In the genomic region with DNA sequence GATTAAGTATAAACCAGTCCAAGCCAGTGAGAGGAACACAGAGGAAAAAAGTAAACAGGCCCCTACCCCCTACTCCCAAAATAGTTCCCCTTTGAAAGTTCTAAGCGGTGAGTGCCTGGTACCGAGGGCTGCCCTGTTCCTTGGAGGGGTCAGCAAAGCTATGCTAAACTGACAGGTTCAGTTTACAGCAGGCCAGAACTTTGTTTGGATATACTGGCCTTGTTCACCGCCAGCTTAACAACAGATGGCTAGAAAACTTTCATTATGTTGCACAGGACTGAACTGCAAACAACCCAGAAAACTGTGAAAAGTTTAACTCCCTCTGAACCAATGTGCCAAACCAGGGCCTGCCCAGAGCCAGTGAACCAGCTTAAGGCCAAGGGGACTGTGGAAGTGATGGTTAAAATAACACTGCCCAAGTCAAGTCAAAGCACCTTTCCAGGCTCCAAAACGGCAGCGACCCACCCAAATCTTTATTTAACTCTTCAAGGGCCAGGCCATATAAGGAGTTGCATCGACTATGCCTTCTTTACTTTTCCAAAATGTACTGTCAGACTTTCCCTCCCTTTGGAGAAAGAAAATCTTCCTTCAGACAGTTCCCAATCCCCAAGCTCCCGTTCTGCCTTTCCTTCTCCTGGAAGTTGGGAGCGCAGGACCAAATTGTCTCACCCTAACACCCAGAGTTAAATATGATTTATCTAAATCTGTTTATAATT, we compare ENCODE assay signal across 10 cellular contexts.
A peak's percentile ranks its signal among the peaks of the same experiment; 100 is the strongest.
DNase-seq lines count a peak whose midpoint lies in the region; TF ChIP-seq lines count a peak whose summit lies in the region.
"Had no signal": no experiment of that assay in that cellular context is flagged by ENCODE, and none has a peak within 500 bp of the region (broad histone marks: within the 10 kb centered on the region; RNA-seq: fewer than 3 reads in every experiment).

No MANE protein-coding gene starts in this region.

- peaks cover 4% of the 10 kb centered on the region for H3F3A ChIP-seq in neural cell (ENCODE audit: insufficient read depth, low read length, poor library complexity, severe bottlenecking)

- H3K79me2 ChIP-seq in OCI-LY7 (ENCODE audit: insufficient read depth, low read depth, low read length) (peaks cover 13% of the 10 kb centered on the region; the same call in 1 of the 2 replicates), neural cell (replicated peaks; ENCODE audit: insufficient read depth, low read length) (no peaks in the 10 kb centered on the region)

- TF ChIP-seq EP300 in neural cell (conservative IDR thresholded peaks at IDR 0.05; ENCODE audit: poor library complexity, severe bottlenecking): no peak

- no peak for TF ChIP-seq RAD21 in neural cell (conservative IDR thresholded peaks at IDR 0.05)

- no peaks in the 10 kb centered on the region for H4K20me1 ChIP-seq in OCI-LY7 (ENCODE audit: insufficient read depth, low read length)
- H4K20me1 ChIP-seq in neural cell (ENCODE audit: insufficient read depth): no peaks in the 10 kb centered on the region

- CTCF ChIA-PET in OCI-LY7 (lab: Charles Lee; ENCODE audit: unreplicated experiment): no interaction called here

- WGBS in esophagus squamous epithelium, 2 donors: 66 to 68% methylated on average over 8 of the region's 8 CpGs

- H3K4me2 ChIP-seq in OCI-LY7 (ENCODE audit: low read length): peak overlapping the region; percentile 92
- H3K4me2 ChIP-seq in neural cell (ENCODE audit: low read length): no peak overlapping the region

- H3K27me3 ChIP-seq in esophagus squamous epithelium (no peaks in the 10 kb centered on the region), neural cell (ENCODE audit: insufficient read depth, low read depth, low read length) (no peaks in the 10 kb centered on the region)
- H3K27me3 ChIP-seq: vagina had no signal

- TF ChIP-seq POLR2A in esophagus squamous epithelium (IDR thresholded peaks at IDR 0.05): no peak

- POLR2A ChIA-PET in OCI-LY7 (lab: Charles Lee): interaction anchor here (0.6 to 1.6 kb wide), 7 partner anchors 12 to 262 kb away, joined by 3 to 6 read pairs (median 3); no protein-coding TSS in a partner anchor

- H3K27ac ChIP-seq in 22Rv1 (peak overlapping the region; percentile 95), OCI-LY7 (ENCODE audit: low read depth, low read length, poor library complexity, severe bottlenecking) (peak overlapping the region; percentile 46), esophagus squamous epithelium (peak overlapping the region; percentile 26 to 94 (median 68)), neural cell (ENCODE audit: low read length) (peak overlapping the region; percentile 8)
- H3K27ac ChIP-seq: vagina had no signal

- H3K9me3 ChIP-seq in OCI-LY7 (ENCODE audit: low read length) (no peaks in the 10 kb centered on the region), esophagus squamous epithelium (no peaks in the 10 kb centered on the region), neural cell (ENCODE audit: low read length) (no peaks in the 10 kb centered on the region)
- H3K9me3 ChIP-seq: vagina had no signal

- no peaks in the 10 kb centered on the region for H3K9me2 ChIP-seq in OCI-LY7 (ENCODE audit: insufficient read depth, low read length)
- no peaks in the 10 kb centered on the region for H3K9me2 ChIP-seq in neural cell (ENCODE audit: insufficient read depth, low read length)

- no TSS peak for BruUV-seq in OCI-LY7 (replicated peaks; lab: Mats Ljungman, UMichigan)

- TF ChIP-seq CTCF in 22Rv1 (IDR thresholded peaks at IDR 0.05): no peak
- no peak for TF ChIP-seq CTCF in OCI-LY7 (conservative IDR thresholded peaks at IDR 0.05; ENCODE audit: low read length)
- no peak for TF ChIP-seq CTCF in esophagus squamous epithelium (IDR thresholded peaks at IDR 0.05)
- TF ChIP-seq CTCF in neural cell (IDR thresholded peaks at IDR 0.05; ENCODE audit: poor library complexity, severe bottlenecking): no peak

- DNase-seq in OCI-LY7 (ENCODE audit: low spot score): peak; percentile 8
- DNase-seq in esophagus squamous epithelium (lab: John Stamatoyannopoulos, UW): no peak
- no peak for DNase-seq in middle frontal gyrus (ENCODE audit: extremely low spot score, low spot score)
- no peak for DNase-seq in cerebellar nuclear complex (lab: John Stamatoyannopoulos, UW)
- no peak for DNase-seq in iPS-NIHi11 (ENCODE audit: low spot score)
- DNase-seq in AG20443 (ENCODE audit: low spot score): no peak
- DNase-seq: AML-193 had no signal

- H2AFZ ChIP-seq in OCI-LY7 (ENCODE audit: low read length) (peak overlapping the region; percentile 16; the same call in 1 of the 2 replicates), neural cell (ENCODE audit: low read depth, low read length) (no peak overlapping the region)

- no peak overlapping the region for H3K9ac ChIP-seq in neural cell (ENCODE audit: low read length)

- H3K4me3 ChIP-seq in OCI-LY7 (ENCODE audit: low read depth, low read length, poor library complexity, severe bottlenecking) (peak overlapping the region; percentile 36), esophagus squamous epithelium (peak overlapping the region in 1 of 4 donors; percentile 34), neural cell (ENCODE audit: low read length) (no peak overlapping the region)
- H3K4me3 ChIP-seq: vagina had no signal

- no peaks in the 10 kb centered on the region for H3K36me3 ChIP-seq in OCI-LY7 (ENCODE audit: insufficient read depth, low read length)
- no peaks in the 10 kb centered on the region for H3K36me3 ChIP-seq in esophagus squamous epithelium
- no peaks in the 10 kb centered on the region for H3K36me3 ChIP-seq in neural cell (ENCODE audit: insufficient read depth, low read length)
- H3K36me3 ChIP-seq: vagina had no signal

- intact Hi-C loops in OCI-LY7 (cut with micrococcal nuclease; ENCODE audit: unreplicated experiment): no loop called here
- intact Hi-C loops in esophagus squamous epithelium (cut with DNase I): no loop called here

- peaks cover 53% of the 10 kb centered on the region for H3K4me1 ChIP-seq in OCI-LY7 (ENCODE audit: insufficient read depth, low read length, poor library complexity, severe bottlenecking)
- peaks cover 12 to 46% (median 14%) of the 10 kb centered on the region in 3 donors for H3K4me1 ChIP-seq in esophagus squamous epithelium

TF ChIP-seq in neural cell, 6 proteins besides CTCF, POLR2A, EP300 and RAD21:
- TF ChIP-seq, protein P1, sequence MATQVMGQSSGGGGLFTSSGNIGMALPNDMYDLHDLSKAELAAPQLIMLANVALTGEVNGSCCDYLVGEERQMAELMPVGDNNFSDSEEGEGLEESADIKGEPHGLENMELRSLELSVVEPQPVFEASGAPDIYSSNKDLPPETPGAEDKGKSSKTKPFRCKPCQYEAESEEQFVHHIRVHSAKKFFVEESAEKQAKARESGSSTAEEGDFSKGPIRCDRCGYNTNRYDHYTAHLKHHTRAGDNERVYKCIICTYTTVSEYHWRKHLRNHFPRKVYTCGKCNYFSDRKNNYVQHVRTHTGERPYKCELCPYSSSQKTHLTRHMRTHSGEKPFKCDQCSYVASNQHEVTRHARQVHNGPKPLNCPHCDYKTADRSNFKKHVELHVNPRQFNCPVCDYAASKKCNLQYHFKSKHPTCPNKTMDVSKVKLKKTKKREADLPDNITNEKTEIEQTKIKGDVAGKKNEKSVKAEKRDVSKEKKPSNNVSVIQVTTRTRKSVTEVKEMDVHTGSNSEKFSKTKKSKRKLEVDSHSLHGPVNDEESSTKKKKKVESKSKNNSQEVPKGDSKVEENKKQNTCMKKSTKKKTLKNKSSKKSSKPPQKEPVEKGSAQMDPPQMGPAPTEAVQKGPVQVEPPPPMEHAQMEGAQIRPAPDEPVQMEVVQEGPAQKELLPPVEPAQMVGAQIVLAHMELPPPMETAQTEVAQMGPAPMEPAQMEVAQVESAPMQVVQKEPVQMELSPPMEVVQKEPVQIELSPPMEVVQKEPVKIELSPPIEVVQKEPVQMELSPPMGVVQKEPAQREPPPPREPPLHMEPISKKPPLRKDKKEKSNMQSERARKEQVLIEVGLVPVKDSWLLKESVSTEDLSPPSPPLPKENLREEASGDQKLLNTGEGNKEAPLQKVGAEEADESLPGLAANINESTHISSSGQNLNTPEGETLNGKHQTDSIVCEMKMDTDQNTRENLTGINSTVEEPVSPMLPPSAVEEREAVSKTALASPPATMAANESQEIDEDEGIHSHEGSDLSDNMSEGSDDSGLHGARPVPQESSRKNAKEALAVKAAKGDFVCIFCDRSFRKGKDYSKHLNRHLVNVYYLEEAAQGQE (IDR thresholded peaks at IDR 0.05; ENCODE audit: borderline replicate concordance): no peak
- TF ChIP-seq MXI1 (conservative IDR thresholded peaks at IDR 0.05; ENCODE audit: poor library complexity, severe bottlenecking): no peak
- no peak for TF ChIP-seq POLR2AphosphoS5 (IDR thresholded peaks at IDR 0.05)
- TF ChIP-seq EZH2 (IDR thresholded peaks at IDR 0.05; ENCODE audit: borderline replicate concordance, insufficient read depth, low read length, poor library complexity, severe bottlenecking): no peak
- no peak for TF ChIP-seq TAF1 (IDR thresholded peaks at IDR 0.05; ENCODE audit: low read depth)
- no peak for TF ChIP-seq SMC3 (conservative IDR thresholded peaks at IDR 0.05; ENCODE audit: poor library complexity)

Comparison
In these comparisons a context has a peak if more than half of its experiments do, and no peak if none do; other contexts are left out.
1. H3K27ac ChIP-seq: peak in every context shown above with its lines; median percentile 95 in 22Rv1; 68 in esophagus squamous epithelium; 46 in OCI-LY7; 8 in neural cell.